In the genomic region with DNA sequence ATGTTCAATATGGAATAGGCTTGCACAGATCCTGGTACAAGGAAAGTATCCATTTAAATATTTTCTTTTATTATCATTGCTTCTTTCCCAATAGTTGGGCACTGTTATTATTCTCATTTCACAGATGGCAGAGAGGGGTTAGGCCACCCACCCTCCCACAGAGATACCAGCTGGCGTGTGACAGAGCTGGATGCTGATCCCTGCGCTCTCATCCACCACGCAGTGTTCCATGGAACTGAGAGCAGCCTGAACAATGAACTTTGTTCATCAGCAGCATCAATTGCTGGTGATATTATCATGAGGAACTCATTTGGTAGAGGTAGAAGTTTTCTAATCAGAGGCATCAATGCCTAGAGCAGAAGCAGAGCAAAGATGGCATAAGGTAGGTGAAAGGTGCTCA, we compare ENCODE assay signal across 19 cellular contexts.
DNase-seq lines count a peak whose midpoint lies in the region; ATAC-seq and TF ChIP-seq lines count a peak whose summit lies in the region.
"Had no signal": no experiment of that assay in that cellular context is flagged by ENCODE, and none has a peak within 500 bp of the region (broad histone marks: within the 10 kb centered on the region; RNA-seq: fewer than 3 reads in every experiment).

No MANE protein-coding gene starts in this region.

- no peaks in the 10 kb centered on the region for H3K79me2 ChIP-seq in osteoblast (ENCODE audit: insufficient read depth, low read length)

- no peak overlapping the region for H3K9ac ChIP-seq in BLaER1 treated with 17β-estradiol and CSF1 and Interleukin-3, amounts not matched to agents 10 nM and 100 nM

- no peak for ATAC-seq in GM19452 (IDR thresholded peaks at IDR 0.05; ENCODE audit: unreplicated experiment)
- no peak for ATAC-seq in HG03469 (IDR thresholded peaks at IDR 0.05; ENCODE audit: unreplicated experiment)
- ATAC-seq in left lobe of liver: no peak
- ATAC-seq: PC-3 had no signal

- no peak overlapping the region for H3K27ac ChIP-seq in BLaER1 treated with 17β-estradiol and CSF1 and Interleukin-3, amounts not matched to agents 10 nM and 100 nM
- H3K27ac ChIP-seq in osteoblast (ENCODE audit: low read depth, low read length): peak overlapping the region; percentile 66

- peak overlapping the region; percentile 20 for H3K27ac Mint-ChIP-seq in chondrocyte (ENCODE audit: unreplicated experiment)
- H3K27ac Mint-ChIP-seq: IgD-negative memory B cell had no signal

- TF ChIP-seq CTCF in chondrocyte (IDR thresholded peaks at IDR 0.05) (no peak), osteoblast (IDR thresholded peaks at IDR 0.05; ENCODE audit: extremely low read depth, low read depth, low read length) (no peak)

- no peaks in the 10 kb centered on the region for H3K9me3 Mint-ChIP-seq in chondrocyte (ENCODE audit: low read depth)
- H3K9me3 Mint-ChIP-seq: IgD-negative memory B cell had no signal

- H3K36me3 Mint-ChIP-seq in chondrocyte (ENCODE audit: low read depth): no peaks in the 10 kb centered on the region
- H3K36me3 Mint-ChIP-seq: CD4-positive, alpha-beta memory T cell had no signal

- no peaks in the 10 kb centered on the region for H3K27me3 ChIP-seq in BLaER1 treated with 17β-estradiol and CSF1 and Interleukin-3, amounts not matched to agents 10 nM and 100 nM
- H3K27me3 ChIP-seq in osteoblast (ENCODE audit: insufficient read depth, low read length): no peaks in the 10 kb centered on the region

- no peak overlapping the region for H3K4me3 ChIP-seq in BLaER1 treated with 17β-estradiol and CSF1 and Interleukin-3, amounts not matched to agents 10 nM and 100 nM
- no peak overlapping the region for H3K4me3 ChIP-seq in osteoblast (ENCODE audit: insufficient read depth, low read length)

- no peaks in the 10 kb centered on the region for H3K36me3 ChIP-seq in BLaER1 treated with 17β-estradiol and CSF1 and Interleukin-3, amounts not matched to agents 10 nM and 100 nM
- H3K36me3 ChIP-seq in osteoblast (ENCODE audit: insufficient read depth, low read length): no peaks in the 10 kb centered on the region

- no peaks in the 10 kb centered on the region for H3K9me3 ChIP-seq in BLaER1 treated with 17β-estradiol and CSF1 and Interleukin-3, amounts not matched to agents 10 nM and 100 nM (replicated peaks in 1 of 11)
- no peaks in the 10 kb centered on the region for H3K9me3 ChIP-seq in osteoblast (ENCODE audit: low read depth, low read length)

- H3K4me1 ChIP-seq in BLaER1 treated with 17β-estradiol and CSF1 and Interleukin-3, amounts not matched to agents 10 nM and 100 nM: peaks cover 50 to 86% (median 64%) of the 10 kb centered on the region in 10 experiments
- peaks cover 51% of the 10 kb centered on the region for H3K4me1 ChIP-seq in osteoblast (ENCODE audit: insufficient read depth, low read length)

- peaks cover 66% of the 10 kb centered on the region for H3K4me1 Mint-ChIP-seq in chondrocyte (ENCODE audit: low read depth)

- no peak overlapping the region for H3K4me3 Mint-ChIP-seq in chondrocyte (ENCODE audit: unreplicated experiment)
- H3K4me3 Mint-ChIP-seq: IgD-negative memory B cell had no signal

- no peaks in the 10 kb centered on the region for H4K20me1 ChIP-seq in BLaER1 treated with 17β-estradiol and CSF1 and Interleukin-3, amounts not matched to agents 10 nM and 100 nM
- H4K20me1 ChIP-seq in osteoblast (ENCODE audit: insufficient read depth, low read length): no peaks in the 10 kb centered on the region

- no peaks in the 10 kb centered on the region for H3K27me3 Mint-ChIP-seq in chondrocyte (ENCODE audit: low read depth)
- H3K27me3 Mint-ChIP-seq: CD4-positive, alpha-beta memory T cell; IgD-negative memory B cell had no signal

- H2AFZ ChIP-seq in osteoblast (ENCODE audit: low read length): no peak overlapping the region

- H3K4me2 ChIP-seq in BLaER1 treated with 17β-estradiol and CSF1 and Interleukin-3, amounts not matched to agents 10 nM and 100 nM: peak overlapping the region in 9 of 11 experiments; percentile 73 to 98 (median 86); a peak in 13 of 22 replicates
- no peak overlapping the region for H3K4me2 ChIP-seq in osteoblast (ENCODE audit: insufficient read depth, low read length)

- DNase-seq in NCI-H2171 (lab: John Stamatoyannopoulos, UW) (peak; percentile 17), chondrocyte (ENCODE audit: low spot score) (no peak), osteoblast (ENCODE audit: insufficient read length, low spot score, missing footprints) (no peak), RPMI8226 (no peak), left lobe of liver (ENCODE audit: low spot score) (no peak)
- DNase-seq: AML-193; Calu3; CD4-positive, alpha-beta memory T cell; DMS79; GOT3; NCI-H1105 treated with DMSO at 0.1 percent for 48 hours; NCI-H1930; NCI-H510A; NCI-H774; PC-3 had no signal
